ENCODE assay signal across 39 cellular contexts in the genomic region with DNA sequence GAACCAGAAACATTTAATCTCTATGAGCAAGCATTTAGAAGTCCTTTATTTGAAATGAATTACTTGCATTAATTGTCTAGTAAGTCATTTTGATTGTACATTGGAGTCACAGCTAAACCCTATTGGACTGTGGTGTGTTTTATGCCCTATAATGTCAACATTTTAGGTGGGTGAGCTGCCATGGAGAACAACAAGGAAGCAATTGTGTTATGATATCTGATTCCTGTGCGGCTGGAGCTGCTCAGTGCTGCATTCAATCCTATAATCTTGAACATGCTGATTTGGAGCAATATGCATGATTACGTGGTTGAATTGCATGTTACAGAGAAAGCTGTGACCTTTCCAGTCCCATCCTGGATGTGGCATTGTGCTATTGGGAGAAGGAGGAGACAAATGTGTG. TPM values are rescaled to one million over a fixed set of nuclear protein-coding genes. Genes with fewer than 3 reads are reported as not detected.
"Had no signal": no experiment of that assay in that cellular context is flagged by ENCODE, and none has a peak within 500 bp of the region (broad histone marks: within the 10 kb centered on the region; RNA-seq: fewer than 3 reads in every experiment).

No MANE protein-coding gene starts in this region.

- H3K4me3 ChIP-seq: Peyer's patch, SJSA1 had no signal

- H3K4me1 ChIP-seq: Peyer's patch, SJSA1 had no signal

- DNase-seq: activated B cell treated with CpG ODN at 0.5 μM for 24 hours; activated CD4-positive, alpha-beta memory T cell treated with anti-CD3 and anti-CD28 coated beads for 36 hours; activated CD4-positive, alpha-beta T cell treated with anti-CD3 and anti-CD28 coated beads for 4 hours; activated CD4-positive, alpha-beta T cell treated with anti-CD3 and anti-CD28 coated beads, Interleukin-2, amount 50 U/mL, for 1 hour; activated CD4-positive, CD25-positive, alpha-beta regulatory T cell treated with anti-CD3 and anti-CD28 coated beads, Interleukin-2, amount 50 U/mL, for 72 hours; activated CD8-positive, alpha-beta memory T cell treated with anti-CD3 and anti-CD28 coated beads, Interleukin-2, amount 50 U/mL, for 4 hours; activated effector memory CD4-positive, alpha-beta T cell treated with Interleukin-2 at 50 U/mL for 16 hours; activated naive CD4-positive, alpha-beta T cell treated with anti-CD3 and anti-CD28 coated beads, Interleukin-2, amount 10 ng/mL, durations not matched to agents 7 days and 5 days; activated naive CD8-positive, alpha-beta T cell treated with anti-CD3 and anti-CD28 coated beads, Interleukin-2, amount 50 U/mL, for 24 hours; activated T-cell treated with anti-CD3 and anti-CD28 coated beads for 4 hours; activated T-cell treated with anti-CD3 and anti-CD28 coated beads, Interleukin-2, amount 50 U/mL, for 4 hours; anterior cingulate cortex; caudate nucleus; cerebellar nuclear complex; MM.1S; MV-4-11; NCI-H1092 treated with DMSO at 0.1 percent for 48 hours; NCI-H1417; NCI-H146; NCI-H187; NCI-H2029 treated with DMSO at 0.1 percent for 48 hours; NCI-H446; NCI-H510A treated with DMSO at 0.1 percent for 48 hours; NCI-H526 treated with DMSO at 0.1 percent for 48 hours; NCI-H82; NK-92 treated with Interleukin-12 subunit alpha and Interleukin-12 subunit beta, amount 100 ng/mL, for 24 hours; PC-3; Peyer's patch; RPMI8226; SHP77 treated with DMSO at 0.1 percent for 48 hours; SW 1271; T-helper 1 cell; T-helper 2 cell; T-helper 9 cell had no signal

- H3K36me3 ChIP-seq: Peyer's patch, SJSA1 had no signal

- H3K27me3 ChIP-seq: Peyer's patch had no signal

- H3K27ac ChIP-seq: KMS-11, Peyer's patch, SJSA1, VCaP had no signal

- H3K9me3 ChIP-seq: Peyer's patch, SJSA1 had no signal

RNA-seq across cellular contexts. Expression of gene C3orf49, which starts 20.2 kb away (rescaled TPM):
- total RNA-seq: activated B cell treated with CpG ODN at 0.5 μM for 24 hours; activated CD4-positive, alpha-beta memory T cell treated with anti-CD3 and anti-CD28 coated beads for 36 hours; activated T-cell treated with anti-CD3 and anti-CD28 coated beads, Interleukin-2, amount 50 U/mL, for 4 hours; bronchial epithelial cell; LHCN-M2; PC-3; Peyer's patch; SJSA1 had no signal
